Comparison of ENCODE assay signal across 13 cellular contexts in the genomic region with DNA sequence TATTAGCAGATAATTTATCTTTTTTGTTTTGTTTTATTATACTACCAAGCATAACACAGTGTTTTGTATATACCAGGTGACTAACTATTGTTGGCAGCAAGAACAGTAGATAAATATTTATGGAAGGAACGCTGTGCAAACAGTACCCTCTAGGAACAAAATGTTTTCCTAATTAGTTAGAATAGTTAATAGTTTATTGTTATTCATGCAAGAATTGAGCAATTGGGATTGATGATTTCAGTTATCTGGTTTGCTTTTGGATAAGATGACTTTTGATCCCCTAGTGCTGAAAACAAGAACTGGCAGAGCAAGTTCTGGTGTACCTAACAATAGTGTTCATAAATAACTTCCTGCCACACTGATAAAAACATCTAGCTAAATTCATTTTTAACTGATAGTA.
DNase-seq lines count a peak whose midpoint lies in the region; ATAC-seq, FAIRE-seq and TF ChIP-seq lines count a peak whose summit lies in the region.
"Had no signal": no experiment of that assay in that cellular context is flagged by ENCODE, and none has a peak within 500 bp of the region (broad histone marks: within the 10 kb centered on the region; RNA-seq: fewer than 3 reads in every experiment).

No MANE protein-coding gene starts in this region.

- no peaks in the 10 kb centered on the region for H4K20me1 ChIP-seq in astrocyte (ENCODE audit: insufficient read depth, low read length)

- H3K36me3 ChIP-seq in astrocyte (ENCODE audit: insufficient read depth, low read length) (no peaks in the 10 kb centered on the region), trophoblast cell (ENCODE audit: control insufficient read depth in 1 of 2, insufficient read depth in 2 of 2, low read length in 2 of 2) (no peaks in the 10 kb centered on the region)

- no peak for FAIRE-seq in astrocyte (lab: Jason Lieb, UNC)

- H3K4ac ChIP-seq in trophoblast cell (ENCODE audit: low read depth, low read length) = no peak overlapping the region

- no peak overlapping the region for H3K4me3 Mint-ChIP-seq in astrocyte (ENCODE audit: unreplicated experiment)
- H3K4me3 Mint-ChIP-seq in T-cell = no peak overlapping the region

- H3K79me1 ChIP-seq in trophoblast cell (ENCODE audit: low read length) = no peaks in the 10 kb centered on the region

- H3K4me2 ChIP-seq in astrocyte (ENCODE audit: low read length) (no peak overlapping the region), trophoblast cell (ENCODE audit: low read length) (no peak overlapping the region)

- no peaks in the 10 kb centered on the region for H3K9me3 ChIP-seq in AG04450 (ENCODE audit: control insufficient read depth, insufficient read depth, low read length)
- no peaks in the 10 kb centered on the region for H3K9me3 ChIP-seq in astrocyte (ENCODE audit: insufficient read depth, low read depth, low read length)
- no peaks in the 10 kb centered on the region for H3K9me3 ChIP-seq in trophoblast cell (ENCODE audit: insufficient read depth, low read depth, low read length)

- H3K27ac ChIP-seq in AG04450 (ENCODE audit: low read depth, low read length) (no peak overlapping the region), astrocyte (ENCODE audit: low read depth, low read length) (no peak overlapping the region), trophoblast cell (ENCODE audit: low read depth, low read length) (no peak overlapping the region)

- no peak overlapping the region for H2AK5ac ChIP-seq in trophoblast cell (ENCODE audit: low read length)

- H3K27me3 ChIP-seq in AG04450 (ENCODE audit: control insufficient read depth, insufficient read depth, low read length) (no peaks in the 10 kb centered on the region), astrocyte (ENCODE audit: insufficient read depth, low read length) (no peaks in the 10 kb centered on the region), trophoblast cell (ENCODE audit: insufficient read depth, low read length) (no peaks in the 10 kb centered on the region)

- no peak overlapping the region for H3K14ac ChIP-seq in trophoblast cell (ENCODE audit: low read length)

- H2BK5ac ChIP-seq in trophoblast cell (ENCODE audit: low read depth, low read length, poor library complexity) = no peak overlapping the region

- no peak overlapping the region for H2BK120ac ChIP-seq in trophoblast cell (ENCODE audit: insufficient read depth, low read length, poor library complexity)

- H4K8ac ChIP-seq in trophoblast cell (ENCODE audit: low read depth, low read length) = no peak overlapping the region

- no peak for ATAC-seq in T-cell (replicated peaks in 1 of 4)
- ATAC-seq: HCT116 had no signal

- WGBS in trophoblast cell (ENCODE audit: extremely low coverage, insufficient coverage, insufficient read length) = no CpG with 5 or more reads among the region's 1 CpG

- H2AFZ ChIP-seq in astrocyte (ENCODE audit: low read depth, low read length) (no peak overlapping the region), trophoblast cell (ENCODE audit: insufficient read depth, low read length, poor library complexity) (no peak overlapping the region)

- POLR2A ChIA-PET in AG04450 (lab: Yijun Ruan, JAX) = no interaction called here
- POLR2A ChIA-PET in T-cell (lab: Charles Lee) = no interaction called here

- H4K12ac ChIP-seq in trophoblast cell (ENCODE audit: low read depth, low read length) = no peak overlapping the region

- TF ChIP-seq CTCF in AG04450 (IDR thresholded peaks at IDR 0.05; ENCODE audit: low read depth, low read length) (peak; percentile 31; the same call in 1 of the 2 replicates), astrocyte (IDR thresholded peaks at IDR 0.05; ENCODE audit: insufficient read depth, low read depth, low read length) (peak; percentile 4)

- H3K9me3 Mint-ChIP-seq in astrocyte (ENCODE audit: unreplicated experiment) (no peaks in the 10 kb centered on the region), T-cell (no peaks in the 10 kb centered on the region)

- H3K36me3 Mint-ChIP-seq in astrocyte (ENCODE audit: low read depth, unreplicated experiment) (no peaks in the 10 kb centered on the region), T-cell (no peaks in the 10 kb centered on the region)

- H3K4me1 Mint-ChIP-seq in astrocyte (ENCODE audit: low read depth, unreplicated experiment) (no peaks in the 10 kb centered on the region), T-cell (peaks cover 12 to 16% (median 15%) of the 10 kb centered on the region in 3 donors)

- CTCF ChIA-PET in AG04450 (lab: Charles Lee) (interaction anchor here (0.9 to 5.3 kb wide), 15 partner anchors 8 to 492 kb away, joined by 3 to 120 read pairs (median 16); no protein-coding TSS in a partner anchor), T-cell (lab: Charles Lee) (no interaction called here)

- no peaks in the 10 kb centered on the region for H3K27me3 Mint-ChIP-seq in astrocyte (ENCODE audit: low read depth, unreplicated experiment)
- H3K27me3 Mint-ChIP-seq in T-cell = peaks cover 10 to 18% of the 10 kb centered on the region in 2 donors

- H3K4me1 ChIP-seq in astrocyte (ENCODE audit: insufficient read depth, low read length) (peaks cover 5% of the 10 kb centered on the region), trophoblast cell (ENCODE audit: control insufficient read depth in 1 of 2, insufficient read depth in 2 of 2, low read length in 2 of 2) (no peaks in the 10 kb centered on the region)

- H3K23ac ChIP-seq in trophoblast cell (ENCODE audit: low read length) = no peak overlapping the region

- no peak overlapping the region for H2BK12ac ChIP-seq in trophoblast cell (ENCODE audit: low read length)

- no peak overlapping the region for H3K18ac ChIP-seq in trophoblast cell (ENCODE audit: low read length)

- no peak overlapping the region for H4K91ac ChIP-seq in trophoblast cell (ENCODE audit: low read depth, low read length)

- no peak overlapping the region for H3K27ac Mint-ChIP-seq in astrocyte (ENCODE audit: unreplicated experiment)
- H3K27ac Mint-ChIP-seq in T-cell = no peak overlapping the region

- no peak overlapping the region for H3K9ac ChIP-seq in astrocyte (ENCODE audit: low read length)
- no peak overlapping the region for H3K9ac ChIP-seq in trophoblast cell (ENCODE audit: low read length)

- no peaks in the 10 kb centered on the region for H3K79me2 ChIP-seq in astrocyte (ENCODE audit: insufficient read depth, low read length)
- no peaks in the 10 kb centered on the region for H3K79me2 ChIP-seq in trophoblast cell (ENCODE audit: control insufficient read depth, insufficient read depth, low read length, poor library complexity)

- DNase-seq in AG04450 (ENCODE audit: low read depth, low spot score) (no peak), HT-29 (ENCODE audit: low spot score) (peak; percentile 79), astrocyte (ENCODE audit: low read depth) (no peak), kidney glomerular epithelial cell (lab: John Stamatoyannopoulos, UW) (peak; percentile 23), T-cell (no peak), DMS79 treated with DMSO at 0.1 percent for 48 hours (lab: John Stamatoyannopoulos, UW) (no peak), NCI-H187 treated with DMSO at 0.1 percent for 48 hours (lab: John Stamatoyannopoulos, UW) (no peak), trophoblast cell (no peak)
- DNase-seq: activated CD8-positive, alpha-beta memory T cell treated with anti-CD3 and anti-CD28 coated beads for 24 hours; activated effector memory CD4-positive, alpha-beta T cell treated with Interleukin-2 at 50 U/mL for 16 hours; NCI-H187; substantia nigra had no signal

- H3K4me3 ChIP-seq in AG04450 (ENCODE audit: low read depth, low read length) (no peak overlapping the region), astrocyte (ENCODE audit: insufficient read depth, low read depth, low read length) (no peak overlapping the region), trophoblast cell (ENCODE audit: low read depth, low read length) (no peak overlapping the region)

Comparison
In these comparisons a context has a peak if more than half of its experiments do, and no peak if none do; other contexts are left out.
1. DNase-seq: peak in HT-29 (single experiment) and kidney glomerular epithelial cell (single experiment); none in AG04450 (single experiment), astrocyte (single experiment), T-cell (0 of 34), DMS79 treated with DMSO at 0.1 percent for 48 hours (single experiment), NCI-H187 treated with DMSO at 0.1 percent for 48 hours (single experiment) and trophoblast cell (0 of 2).